ENCODE assay signal across 9 cellular contexts in the genomic region with DNA sequence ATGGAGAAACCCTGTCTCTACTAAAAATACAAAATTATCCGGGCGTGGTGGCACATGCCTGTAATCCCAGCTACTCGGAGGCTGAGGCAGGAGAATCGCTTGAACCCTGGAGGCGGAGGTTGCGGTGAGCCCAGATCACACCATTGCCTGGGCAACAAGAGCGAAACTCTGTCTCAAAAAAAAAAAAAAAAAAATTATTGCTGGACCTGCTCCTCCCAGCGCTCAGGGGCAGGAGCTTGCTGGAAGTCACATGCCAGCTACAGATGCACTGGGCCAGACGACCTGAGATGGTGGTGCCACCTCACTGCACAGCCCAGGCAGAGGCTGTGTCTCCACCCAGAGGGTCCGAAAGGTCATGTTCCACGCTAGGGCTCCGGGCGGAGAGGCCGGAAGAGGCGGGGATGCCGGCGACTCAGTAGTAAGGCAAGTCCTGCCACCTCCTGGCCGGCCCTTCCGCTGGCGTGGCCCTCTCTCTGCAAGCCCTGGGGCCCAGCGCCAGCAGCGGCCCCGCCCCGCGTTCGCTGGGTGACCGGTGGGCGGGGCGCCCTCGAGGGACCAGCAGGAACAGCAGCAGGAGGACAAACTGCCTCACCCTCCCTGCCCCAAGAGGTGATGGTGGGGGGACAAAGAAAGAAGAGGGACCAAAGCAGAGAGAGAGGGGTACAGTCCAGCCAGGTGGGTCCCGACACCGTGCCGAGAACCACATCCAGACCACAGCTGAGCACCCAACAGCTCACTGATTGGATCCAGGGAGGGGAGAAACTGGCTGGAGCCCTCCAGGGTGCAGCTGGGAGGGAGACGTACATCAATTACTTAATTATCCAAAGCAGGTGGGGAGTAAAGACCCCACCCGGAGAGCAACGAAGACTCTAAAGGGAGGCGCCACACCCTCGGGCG. TPM values are rescaled to one million over a fixed set of nuclear protein-coding genes. Genes with fewer than 3 reads are reported as not detected.
DNase-seq lines count a peak whose midpoint lies in the region; TF ChIP-seq lines count a peak whose summit lies in the region.
"Had no signal": no experiment of that assay in that cellular context is flagged by ENCODE, and none has a peak within 500 bp of the region (broad histone marks: within the 10 kb centered on the region; RNA-seq: fewer than 3 reads in every experiment).

No MANE protein-coding gene starts in this region.

- peak in 2 of 4 experiments; percentile 13 to 28 for TF ChIP-seq CTCF in sigmoid colon (IDR thresholded peaks at IDR 0.05)

- no peaks in the 10 kb centered on the region for H3K36me3 Mint-ChIP-seq in activated naive CD4-positive, alpha-beta T cell treated with anti-CD3 and anti-CD28 coated beads, Interleukin-2, amount 50 U/mL, for 24 hours
- H3K36me3 Mint-ChIP-seq in activated naive CD4-positive, alpha-beta T cell treated with anti-CD3 and anti-CD28 coated beads for 36 hours (ENCODE audit: low read depth), result peaks cover 20% of the 10 kb centered on the region
- no peaks in the 10 kb centered on the region for H3K36me3 Mint-ChIP-seq in immature natural killer cell

- no peaks in the 10 kb centered on the region for H3K9me3 ChIP-seq in sigmoid colon

- no peak for DNase-seq in activated naive CD4-positive, alpha-beta T cell treated with anti-CD3 and anti-CD28 coated beads for 36 hours
- peak; percentile 53 for DNase-seq in NOMO-1 treated with DMSO at 0.1 percent for 48 hours (lab: John Stamatoyannopoulos, UW; ENCODE audit: unreplicated experiment)
- DNase-seq in cerebellar cortex (ENCODE audit: low spot score), result peak; percentile 83
- DNase-seq in immature natural killer cell, result no peak
- peak; percentile 96 for DNase-seq in sigmoid colon
- no peak for DNase-seq in NAMALWA (ENCODE audit: low spot score)
- DNase-seq in UCSD-AML1 (lab: John Stamatoyannopoulos, UW; ENCODE audit: unreplicated experiment), result no peak

- WGBS in sigmoid colon, 2 donors, result 10 to 48% methylated on average over 39 of the region's 39 CpGs

- no peaks in the 10 kb centered on the region for H3K27me3 ChIP-seq in sigmoid colon

- H3K27ac Mint-ChIP-seq in activated naive CD4-positive, alpha-beta T cell treated with anti-CD3 and anti-CD28 coated beads, Interleukin-2, amount 50 U/mL, for 24 hours, result peak overlapping the region; percentile 90
- no peak overlapping the region for H3K27ac Mint-ChIP-seq in activated naive CD4-positive, alpha-beta T cell treated with anti-CD3 and anti-CD28 coated beads for 36 hours
- H3K27ac Mint-ChIP-seq in immature natural killer cell, result peak overlapping the region in 4 of 6 donors; percentile 35 to 74 (median 70)

- CTCF ChIA-PET in activated naive CD4-positive, alpha-beta T cell treated with anti-CD3 and anti-CD28 coated beads for 36 hours (lab: Charles Lee), result interaction anchor here (0.6 to 10.3 kb wide), 12 partner anchors 11 to 923 kb away, joined by 3 to 494 read pairs (median 19); a partner anchor contains a TSS

- H3K27me3 Mint-ChIP-seq in activated naive CD4-positive, alpha-beta T cell treated with anti-CD3 and anti-CD28 coated beads, Interleukin-2, amount 50 U/mL, for 24 hours, result no peaks in the 10 kb centered on the region
- no peaks in the 10 kb centered on the region for H3K27me3 Mint-ChIP-seq in activated naive CD4-positive, alpha-beta T cell treated with anti-CD3 and anti-CD28 coated beads for 36 hours (ENCODE audit: low read depth)
- H3K27me3 Mint-ChIP-seq in immature natural killer cell (ENCODE audit: low read depth in 3 of 3), result peaks cover 16 to 34% (median 16%) of the 10 kb centered on the region in 3 donors

- peak overlapping the region; percentile 100 for H3K27ac ChIP-seq in sigmoid colon

- no peak for TF ChIP-seq EP300 in sigmoid colon (IDR thresholded peaks at IDR 0.05)

- H3K9me3 Mint-ChIP-seq in activated naive CD4-positive, alpha-beta T cell treated with anti-CD3 and anti-CD28 coated beads, Interleukin-2, amount 50 U/mL, for 24 hours, result no peaks in the 10 kb centered on the region
- H3K9me3 Mint-ChIP-seq in activated naive CD4-positive, alpha-beta T cell treated with anti-CD3 and anti-CD28 coated beads for 36 hours, result no peaks in the 10 kb centered on the region
- H3K9me3 Mint-ChIP-seq in immature natural killer cell, result no peaks in the 10 kb centered on the region

- H3K4me1 ChIP-seq in sigmoid colon, result peaks cover 0 to 72% (median 67%) of the 10 kb centered on the region in 4 donors

- peaks cover 43% of the 10 kb centered on the region for H3K4me1 Mint-ChIP-seq in activated naive CD4-positive, alpha-beta T cell treated with anti-CD3 and anti-CD28 coated beads, Interleukin-2, amount 50 U/mL, for 24 hours
- peaks cover 40% of the 10 kb centered on the region for H3K4me1 Mint-ChIP-seq in activated naive CD4-positive, alpha-beta T cell treated with anti-CD3 and anti-CD28 coated beads for 36 hours (ENCODE audit: low read depth)
- H3K4me1 Mint-ChIP-seq in immature natural killer cell, result peaks cover 42 to 54% of the 10 kb centered on the region in 2 donors

- TF ChIP-seq POLR2A in sigmoid colon (IDR thresholded peaks at IDR 0.05), result peak in 1 of 2 donors; percentile 38

- peak overlapping the region in 3 of 4 donors; percentile 15 to 81 (median 32) for H3K4me3 ChIP-seq in sigmoid colon
- H3K4me3 ChIP-seq: GM12878 had no signal

- intact Hi-C loops in activated naive CD4-positive, alpha-beta T cell treated with anti-CD3 and anti-CD28 coated beads for 36 hours (cut with micrococcal nuclease), result loop anchor here (10.0 kb wide), 1 partner anchor 928 kb away; no protein-coding TSS in a partner anchor
- intact Hi-C loops in sigmoid colon (cut with DNase I), result no loop called here

- H3K36me3 ChIP-seq in sigmoid colon, result peaks cover 0 to 12% (median 4%) of the 10 kb centered on the region in 4 donors

- H3K4me3 Mint-ChIP-seq in activated naive CD4-positive, alpha-beta T cell treated with anti-CD3 and anti-CD28 coated beads, Interleukin-2, amount 50 U/mL, for 24 hours, result peak overlapping the region; percentile 67
- no peak overlapping the region for H3K4me3 Mint-ChIP-seq in activated naive CD4-positive, alpha-beta T cell treated with anti-CD3 and anti-CD28 coated beads for 36 hours
- peak overlapping the region in 4 of 5 donors; percentile 17 to 55 (median 34) for H3K4me3 Mint-ChIP-seq in immature natural killer cell

RNA-seq across cellular contexts. Expression of a gene that starts 3.6 kb away (rescaled TPM):
- 10 to 100 TPM; 64.4 to 67.5 TPM for total RNA-seq in activated naive CD4-positive, alpha-beta T cell treated with anti-CD3 and anti-CD28 coated beads for 36 hours
- polyA plus RNA-seq in immature natural killer cell (100 to 1,000 TPM in 2 of 3 donors, 10 to 100 TPM in 1; 97.6 to 183 (median 128) TPM), sigmoid colon (100 to 1,000 TPM in 1 of 3 donors, 10 to 100 TPM in 2; 35.4 to 132 (median 48.9) TPM)
- total RNA-seq in sigmoid colon, result 10 to 100 TPM in 1 of 4 donors, 1 to 10 TPM in 3; 7.6 to 15.0 (median 8.1) TPM

RNA-seq across cellular contexts. Expression of a gene that starts 6.7 kb away (rescaled TPM):
- 1 to 10 TPM; 8.2 to 8.3 TPM for total RNA-seq in activated naive CD4-positive, alpha-beta T cell treated with anti-CD3 and anti-CD28 coated beads for 36 hours
- polyA plus RNA-seq in immature natural killer cell, result 1 to 10 TPM in 1 of 3 donors, under 1 TPM in 1, not detected in 1; 0.56 to 2.3 TPM
- total RNA-seq in sigmoid colon, result 10 to 100 TPM in 2 of 4 donors, 1 to 10 TPM in 2; 7.6 to 16.9 (median 11.4) TPM
- polyA plus RNA-seq in sigmoid colon, result 10 to 100 TPM in 1 of 3 donors, 1 to 10 TPM in 2; 2.4 to 16.0 (median 3.0) TPM

Comparison
In these comparisons a context has a peak if more than half of its experiments do, and no peak if none do; other contexts are left out.
1. DNase-seq: peak in NOMO-1 treated with DMSO at 0.1 percent for 48 hours (single experiment), cerebellar cortex (single experiment) and sigmoid colon (single experiment); none in activated naive CD4-positive, alpha-beta T cell treated with anti-CD3 and anti-CD28 coated beads for 36 hours (single experiment), immature natural killer cell (0 of 3), NAMALWA (single experiment) and UCSD-AML1 (single experiment).
2. RNA of a gene that starts 3.6 kb away (total RNA-seq): 64.4 to 67.5 TPM in activated naive CD4-positive, alpha-beta T cell treated with anti-CD3 and anti-CD28 coated beads for 36 hours; 7.6 to 15.0 TPM in sigmoid colon; every median in the first group is over 4 times any median in the second.